10 cellular contexts compared by ENCODE assay signal in genomic region chr11:1873813-1874150, GRCh38. TPM values are rescaled to one million over a fixed set of nuclear protein-coding genes. Genes with fewer than 3 reads are reported as not detected.
DNase-seq lines count a peak whose midpoint lies in the region; ATAC-seq and TF ChIP-seq lines count a peak whose summit lies in the region.
"Not testable (repeated sequence)": the region's sequence is repeated elsewhere in the genome, so short reads cannot be mapped to it uniquely, and the experiment has no call there.
"Had no signal": no experiment of that assay in that cellular context is flagged by ENCODE, and none has a peak within 500 bp of the region (broad histone marks: within the 10 kb centered on the region; RNA-seq: fewer than 3 reads in every experiment).

No MANE protein-coding gene starts in this region.

- peak overlapping the region; percentile 68 to 91 (median 81) for H3K27ac ChIP-seq in esophagus squamous epithelium
- H3K27ac ChIP-seq in hepatocyte, result peak overlapping the region; percentile 65
- peak overlapping the region; percentile 43 for H3K27ac ChIP-seq in naive thymus-derived CD4-positive, alpha-beta T cell (ENCODE audit: low read depth, low read length)
- H3K27ac ChIP-seq in trophoblast cell (ENCODE audit: low read depth, low read length), result not testable (repeated sequence)
- H3K27ac ChIP-seq in aorta (ENCODE audit: low read depth in 1 of 2, low read length in 2 of 2), result peak overlapping the region in 1 of 2 donors; percentile 10

- H3K36me3 Mint-ChIP-seq in T-helper 17 cell (ENCODE audit: low read depth); MCF 10A (ENCODE audit: insufficient read depth, unreplicated experiment); naive thymus-derived CD4-positive, alpha-beta T cell: not testable (repeated sequence)
- peaks cover 81% of the 10 kb centered on the region for H3K36me3 Mint-ChIP-seq in stimulated activated effector memory CD8-positive, alpha-beta T cell treated with anti-CD3 and anti-CD28 coated beads, Interleukin-12 subunit alpha, Interleukin-12 subunit beta, amount 100 ng/mL, for 72 hours

- H4K20me1 ChIP-seq in hepatocyte (ENCODE audit: insufficient read depth, poor library complexity, severe bottlenecking), result not testable (repeated sequence)

- not testable (repeated sequence) for H3K9me3 Mint-ChIP-seq in MCF 10A (ENCODE audit: unreplicated experiment); naive thymus-derived CD4-positive, alpha-beta T cell; stimulated activated effector memory CD8-positive, alpha-beta T cell treated with anti-CD3 and anti-CD28 coated beads, Interleukin-12 subunit alpha, Interleukin-12 subunit beta, amount 100 ng/mL, for 72 hours

- H4K8ac ChIP-seq in trophoblast cell (ENCODE audit: low read depth, low read length), result not testable (repeated sequence)

- not testable (repeated sequence) for H2AK5ac ChIP-seq in trophoblast cell (ENCODE audit: low read length)

- not testable (repeated sequence) for H3K14ac ChIP-seq in trophoblast cell (ENCODE audit: low read length)

- CTCF ChIA-PET in MCF 10A (lab: Yijun Ruan, JAX); naive thymus-derived CD4-positive, alpha-beta T cell (lab: Charles Lee): not testable (repeated sequence)

- DNase-seq in T-helper 17 cell (peak in 1 of 3 donors; percentile 0), aorta (peak; percentile 24 to 29)
- DNase-seq in MCF 10A (ENCODE audit: unreplicated experiment); esophagus squamous epithelium (lab: John Stamatoyannopoulos, UW); hepatocyte (ENCODE audit: low spot score); naive thymus-derived CD4-positive, alpha-beta T cell; trophoblast cell; stimulated activated effector memory CD8-positive, alpha-beta T cell treated with anti-CD3 and anti-CD28 coated beads, Interleukin-12 subunit alpha, Interleukin-12 subunit beta, amount 100 ng/mL, for 72 hours (ENCODE audit: low spot score in 2 of 2): not testable (repeated sequence)

- intact Hi-C loops in MCF 10A (cut with micrococcal nuclease); esophagus squamous epithelium (cut with DNase I); naive thymus-derived CD4-positive, alpha-beta T cell (cut with micrococcal nuclease); aorta (cut with DNase I): not testable (repeated sequence)

- not testable (repeated sequence) for H3K4me2 ChIP-seq in hepatocyte; trophoblast cell (ENCODE audit: low read length)

- H3K9me2 ChIP-seq in hepatocyte (replicated peaks; ENCODE audit: insufficient read depth), result not testable (repeated sequence)

- H3K4me1 ChIP-seq in esophagus squamous epithelium (peaks cover 60 to 96% (median 65%) of the 10 kb centered on the region in 3 donors), hepatocyte (ENCODE audit: insufficient read depth) (peaks cover 38% of the 10 kb centered on the region), trophoblast cell (ENCODE audit: control insufficient read depth in 1 of 2, insufficient read depth in 2 of 2, low read length in 2 of 2) (peaks cover 17 to 19% of the 10 kb centered on the region in 2 experiments)
- H3K4me1 ChIP-seq in naive thymus-derived CD4-positive, alpha-beta T cell (ENCODE audit: control insufficient read depth in 2 of 2, insufficient read depth in 2 of 2, low read length in 2 of 2), result peaks cover 30 to 37% of the 10 kb centered on the region in 2 donors
- H3K4me1 ChIP-seq in aorta (ENCODE audit: control insufficient read depth in 1 of 2, insufficient read depth in 2 of 2, low read length in 2 of 2), result not testable (repeated sequence)

- peaks cover 16% of the 10 kb centered on the region for H3K79me1 ChIP-seq in trophoblast cell (ENCODE audit: low read length)

- H4K91ac ChIP-seq in trophoblast cell (ENCODE audit: low read depth, low read length), result peak overlapping the region; percentile 16

- H3K9ac ChIP-seq in trophoblast cell (ENCODE audit: low read length), result not testable (repeated sequence)

- not testable (repeated sequence) for TF ChIP-seq POLR2A in esophagus squamous epithelium (IDR thresholded peaks at IDR 0.05)

- not testable (repeated sequence) for BruUV-seq in MCF 10A (replicated peaks; lab: Mats Ljungman, UMichigan)

- peak overlapping the region in 2 of 4 donors; percentile 42 to 50 for H3K4me3 ChIP-seq in esophagus squamous epithelium
- not testable (repeated sequence) for H3K4me3 ChIP-seq in hepatocyte; naive thymus-derived CD4-positive, alpha-beta T cell (ENCODE audit: low read length); trophoblast cell (ENCODE audit: low read depth, low read length); aorta (ENCODE audit: low read length in 2 of 2)

- H3K27ac Mint-ChIP-seq in T-helper 17 cell, result peak overlapping the region; percentile 39
- H3K27ac Mint-ChIP-seq in MCF 10A (ENCODE audit: low read depth, unreplicated experiment), result peak overlapping the region; percentile 58
- peak overlapping the region in 3 of 9 donors; percentile 35 to 77 (median 59) for H3K27ac Mint-ChIP-seq in naive thymus-derived CD4-positive, alpha-beta T cell
- H3K27ac Mint-ChIP-seq in stimulated activated effector memory CD8-positive, alpha-beta T cell treated with anti-CD3 and anti-CD28 coated beads, Interleukin-12 subunit alpha, Interleukin-12 subunit beta, amount 100 ng/mL, for 72 hours, result peak overlapping the region; percentile 93

- not testable (repeated sequence) for H3K9me3 ChIP-seq in T-helper 17 cell (ENCODE audit: control insufficient read depth, low read length, poor library complexity, severe bottlenecking); esophagus squamous epithelium; hepatocyte (ENCODE audit: low read depth); naive thymus-derived CD4-positive, alpha-beta T cell (ENCODE audit: control insufficient read depth in 2 of 3, low read length in 3 of 3); trophoblast cell (ENCODE audit: insufficient read depth, low read depth, low read length); aorta (ENCODE audit: control insufficient read depth, low read length)

- TF ChIP-seq CTCF in MCF 10A (IDR thresholded peaks at IDR 0.05; ENCODE audit: unreplicated experiment); esophagus squamous epithelium (IDR thresholded peaks at IDR 0.05); hepatocyte (IDR thresholded peaks at IDR 0.05; ENCODE audit: poor library complexity): not testable (repeated sequence)

- H3K18ac ChIP-seq in trophoblast cell (ENCODE audit: low read length), result not testable (repeated sequence)

- not testable (repeated sequence) for H2BK5ac ChIP-seq in trophoblast cell (ENCODE audit: low read depth, low read length, poor library complexity)

- not testable (repeated sequence) for H3K27me3 Mint-ChIP-seq in T-helper 17 cell; MCF 10A (ENCODE audit: insufficient read depth, unreplicated experiment); naive thymus-derived CD4-positive, alpha-beta T cell

- not testable (repeated sequence) for H3K23ac ChIP-seq in trophoblast cell (ENCODE audit: low read length)

- POLR2A ChIA-PET in MCF 10A (lab: Yijun Ruan, JAX), result not testable (repeated sequence)
- POLR2A ChIA-PET in naive thymus-derived CD4-positive, alpha-beta T cell (lab: Charles Lee), result interaction anchor here (1.4 kb wide), 1 partner anchor 23 kb away, joined by 4 read pairs; no protein-coding TSS in a partner anchor

- not testable (repeated sequence) for H3K4ac ChIP-seq in trophoblast cell (ENCODE audit: low read depth, low read length)

- H2AFZ ChIP-seq in hepatocyte; trophoblast cell (ENCODE audit: insufficient read depth, low read length, poor library complexity): not testable (repeated sequence)

- H3K4me1 Mint-ChIP-seq in T-helper 17 cell (peaks cover 42% of the 10 kb centered on the region), MCF 10A (ENCODE audit: insufficient read depth, unreplicated experiment) (peaks cover 29% of the 10 kb centered on the region)
- H3K4me1 Mint-ChIP-seq in naive thymus-derived CD4-positive, alpha-beta T cell, result peaks cover 30 to 62% (median 41%) of the 10 kb centered on the region in 7 donors
- peaks cover 63% of the 10 kb centered on the region for H3K4me1 Mint-ChIP-seq in stimulated activated effector memory CD8-positive, alpha-beta T cell treated with anti-CD3 and anti-CD28 coated beads, Interleukin-12 subunit alpha, Interleukin-12 subunit beta, amount 100 ng/mL, for 72 hours

- not testable (repeated sequence) for H3K4me3 Mint-ChIP-seq in T-helper 17 cell; naive thymus-derived CD4-positive, alpha-beta T cell; stimulated activated effector memory CD8-positive, alpha-beta T cell treated with anti-CD3 and anti-CD28 coated beads, Interleukin-12 subunit alpha, Interleukin-12 subunit beta, amount 100 ng/mL, for 72 hours
- H3K4me3 Mint-ChIP-seq in MCF 10A (ENCODE audit: unreplicated experiment), result peak overlapping the region; percentile 11

- WGBS in esophagus squamous epithelium, 2 donors, result 39 to 58% methylated on average over 13 to 15 of the region's 17 CpGs
- no CpG with 5 or more reads among the region's 17 CpGs for WGBS in hepatocyte (ENCODE audit: low lambda C conversion rate, missing lambda C conversion rate)
- WGBS in trophoblast cell (ENCODE audit: extremely low coverage, insufficient coverage, insufficient read length), result no CpG with 5 or more reads among the region's 17 CpGs
- 88 to 90% methylated on average over 12 to 17 of the region's 17 CpGs for WGBS in aorta, 2 donors

- not testable (repeated sequence) for H4K12ac ChIP-seq in trophoblast cell (ENCODE audit: low read depth, low read length)

- H3K79me2 ChIP-seq in hepatocyte; trophoblast cell (ENCODE audit: control insufficient read depth, insufficient read depth, low read length, poor library complexity): not testable (repeated sequence)

- ATAC-seq in T-helper 17 cell; naive thymus-derived CD4-positive, alpha-beta T cell; stimulated activated effector memory CD8-positive, alpha-beta T cell treated with anti-CD3 and anti-CD28 coated beads, Interleukin-12 subunit alpha, Interleukin-12 subunit beta, amount 100 ng/mL, for 72 hours; aorta (ENCODE audit: low FRiP score): not testable (repeated sequence)

- H2BK12ac ChIP-seq in trophoblast cell (ENCODE audit: low read length), result peak overlapping the region; percentile 19

- H3K36me3 ChIP-seq in esophagus squamous epithelium; hepatocyte (replicated peaks; ENCODE audit: insufficient read depth, low read depth); naive thymus-derived CD4-positive, alpha-beta T cell (ENCODE audit: control insufficient read depth in 2 of 3, insufficient read depth in 3 of 3, low read length in 3 of 3); trophoblast cell (ENCODE audit: control insufficient read depth in 1 of 2, insufficient read depth in 2 of 2, low read length in 2 of 2); aorta (ENCODE audit: control insufficient read depth in 1 of 2, insufficient read depth in 2 of 2, low read length in 1 of 2): not testable (repeated sequence)

- H2BK120ac ChIP-seq in trophoblast cell (ENCODE audit: insufficient read depth, low read length, poor library complexity), result not testable (repeated sequence)

- H3K27me3 ChIP-seq in esophagus squamous epithelium, result peaks cover 0 to 25% (median 0%) of the 10 kb centered on the region in 4 donors
- not testable (repeated sequence) for H3K27me3 ChIP-seq in hepatocyte; naive thymus-derived CD4-positive, alpha-beta T cell (ENCODE audit: control insufficient read depth in 2 of 2, insufficient read depth in 2 of 2, low read length in 2 of 2); trophoblast cell (ENCODE audit: insufficient read depth, low read length); aorta (ENCODE audit: control insufficient read depth in 1 of 2, insufficient read depth in 2 of 2, low read length in 1 of 2)

RNA-seq across cellular contexts. Expression of gene PRR33, which starts 17.9 kb away (rescaled TPM):
- not detected for total RNA-seq in T-helper 17 cell
- not detected in 2 replicates for total RNA-seq in MCF 10A (2022)
- not detected for total RNA-seq in esophagus squamous epithelium
- not detected in 2 replicates for total RNA-seq in hepatocyte
- 0.29 and 0.47 TPM in 2 replicates for polyA plus RNA-seq in hepatocyte
- total RNA-seq in naive thymus-derived CD4-positive, alpha-beta T cell, result under 1 TPM in 2 of 5 experiments, not detected in 3; 0.07 to 0.10 TPM
- polyA plus RNA-seq in naive thymus-derived CD4-positive, alpha-beta T cell, result under 1 TPM in 1 of 2 donors, not detected in 1; 0.17 TPM
- not detected in 2 replicates for polyA plus RNA-seq in trophoblast cell (2013)
- total RNA-seq in aorta, result not detected
- not detected for polyA plus RNA-seq in aorta
- total RNA-seq: CD8-positive, alpha-beta memory T cell; H1 had no signal

RNA-seq across cellular contexts. Expression of gene LSP1, which starts 20.9 kb away (rescaled TPM):
- total RNA-seq in T-helper 17 cell (100 to 1,000 TPM; 297 to 299 TPM), MCF 10A (2022) (3.3 and 3.7 TPM in 2 replicates), esophagus squamous epithelium (10 to 100 TPM; 23.3 to 75.9 (median 46.4) TPM), hepatocyte (27.1 and 29.9 TPM in 2 replicates), aorta (100 to 1,000 TPM in 1 of 2 donors, 10 to 100 TPM in 1; 45.2 to 128 TPM)
- polyA plus RNA-seq in hepatocyte (41.4 and 47.0 TPM in 2 replicates), aorta (10 to 100 TPM; 12.0 to 40.4 TPM)
- 100 to 1,000 TPM; 248 to 578 (median 289) TPM for total RNA-seq in naive thymus-derived CD4-positive, alpha-beta T cell
- 100 to 1,000 TPM; 295 to 394 TPM for polyA plus RNA-seq in naive thymus-derived CD4-positive, alpha-beta T cell
- polyA plus RNA-seq in trophoblast cell (2013), result 0.67 and 0.68 TPM in 2 replicates
- total RNA-seq: H1 had no signal

RNA-seq across cellular contexts. Expression of gene TNNI2, which starts 35.0 kb away (rescaled TPM):
- total RNA-seq in T-helper 17 cell, result not detected
- 43.3 and 77.7 TPM in 2 replicates for total RNA-seq in MCF 10A (2022)
- 10 to 100 TPM in 3 of 4 donors, not detected in 1; 14.7 to 23.8 (median 15.0) TPM for total RNA-seq in esophagus squamous epithelium
- 0.73 and 2.4 TPM in 2 replicates for total RNA-seq in hepatocyte
- 5.5 and 10.9 TPM in 2 replicates for polyA plus RNA-seq in hepatocyte
- total RNA-seq in naive thymus-derived CD4-positive, alpha-beta T cell, result 1 to 10 TPM in 1 of 5 experiments, under 1 TPM in 1, not detected in 3; 0.61 to 8.8 TPM
- under 1 TPM in 1 of 2 donors, not detected in 1; 0.46 TPM for polyA plus RNA-seq in naive thymus-derived CD4-positive, alpha-beta T cell
- 1.1 and 1.7 TPM in 2 replicates for polyA plus RNA-seq in trophoblast cell (2013)
- total RNA-seq in aorta, result 1 to 10 TPM in 1 of 2 donors, under 1 TPM in 1; 0.81 to 2.2 TPM
- polyA plus RNA-seq in aorta, result under 1 TPM; 0.75 to 0.82 TPM
- total RNA-seq: H1 had no signal
- polyA plus RNA-seq: CD8-positive, alpha-beta memory T cell; H1 had no signal

RNA-seq across cellular contexts. Expression of gene SYT8, which starts 39.0 kb away (rescaled TPM):
- total RNA-seq in T-helper 17 cell (not detected), MCF 10A (2022) (141 and 308 TPM in 2 replicates), esophagus squamous epithelium (100 to 1,000 TPM in 1 of 4 donors, 10 to 100 TPM in 3; 28.7 to 110 (median 69.3) TPM), hepatocyte (2.6 and 6.3 TPM in 2 replicates), aorta (under 1 TPM; 0.19 to 0.75 TPM)
- polyA plus RNA-seq in hepatocyte (29.2 and 42.1 TPM in 2 replicates), aorta (10 to 100 TPM in 1 of 2 donors, 1 to 10 TPM in 1; 6.4 to 14.3 TPM)
- not detected for total RNA-seq in naive thymus-derived CD4-positive, alpha-beta T cell
- not detected for polyA plus RNA-seq in naive thymus-derived CD4-positive, alpha-beta T cell
- 1.1 and 1.4 TPM in 2 replicates for polyA plus RNA-seq in trophoblast cell (2013)
- total RNA-seq: CD8-positive, alpha-beta memory T cell; H1 had no signal
- polyA plus RNA-seq: CD8-positive, alpha-beta memory T cell; H1 had no signal

RNA-seq across cellular contexts. Expression of gene TNNT3, which starts 45.7 kb away (rescaled TPM):
- total RNA-seq in T-helper 17 cell, result 1 to 10 TPM; 7.4 to 8.9 TPM
- not detected in 2 replicates for total RNA-seq in MCF 10A (2022)
- 1 to 10 TPM in 2 of 4 donors, under 1 TPM in 1, not detected in 1; 0.76 to 3.1 (median 1.6) TPM for total RNA-seq in esophagus squamous epithelium
- 19.2 and 20.6 TPM in 2 replicates for total RNA-seq in hepatocyte
- 29.9 and 41.4 TPM in 2 replicates for polyA plus RNA-seq in hepatocyte
- 10 to 100 TPM in 4 of 5 experiments, 1 to 10 TPM in 1; 9.8 to 37.1 (median 19.7) TPM for total RNA-seq in naive thymus-derived CD4-positive, alpha-beta T cell
- polyA plus RNA-seq in naive thymus-derived CD4-positive, alpha-beta T cell, result under 1 TPM in 1 of 2 donors, not detected in 1; 0.31 TPM
- 4.2 and 4.5 TPM in 2 replicates for polyA plus RNA-seq in trophoblast cell (2013)
- 10 to 100 TPM in 1 of 2 donors, 1 to 10 TPM in 1; 8.8 to 54.3 TPM for total RNA-seq in aorta
- 1 to 10 TPM; 3.4 to 3.9 TPM for polyA plus RNA-seq in aorta
- total RNA-seq: H1 had no signal
- polyA plus RNA-seq: CD8-positive, alpha-beta memory T cell; H1 had no signal
